Comparison of ENCODE assay signal across 13 cellular contexts in the genomic region with DNA sequence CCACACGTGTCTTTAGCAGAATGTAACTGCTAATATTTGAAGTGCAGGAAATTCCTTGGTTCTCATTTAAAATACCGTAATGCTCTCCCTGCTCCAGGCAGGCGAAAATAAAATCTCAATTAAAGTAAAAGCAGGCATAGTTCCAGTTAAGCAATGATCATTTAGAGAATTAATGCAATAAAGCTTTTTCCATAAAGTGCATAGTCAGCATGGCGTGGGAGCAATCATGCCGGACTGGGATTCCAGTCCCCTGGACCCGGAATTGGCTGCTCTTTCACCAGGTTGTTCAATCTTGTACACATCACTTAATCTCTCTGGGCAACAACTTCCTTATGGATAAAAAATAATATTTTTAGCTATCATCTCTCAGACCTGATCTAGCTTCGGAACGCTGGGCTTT.
DNase-seq lines count a peak whose midpoint lies in the region; ATAC-seq and TF ChIP-seq lines count a peak whose summit lies in the region.
"Had no signal": no experiment of that assay in that cellular context is flagged by ENCODE, and none has a peak within 500 bp of the region (broad histone marks: within the 10 kb centered on the region; RNA-seq: fewer than 3 reads in every experiment).

No MANE protein-coding gene starts in this region.

- peaks cover 21% of the 10 kb centered on the region for H3K4me1 ChIP-seq in Caco-2
- H3K4me1 ChIP-seq in hepatocyte (ENCODE audit: insufficient read depth) = peaks cover 12% of the 10 kb centered on the region
- H3K4me1 ChIP-seq in smooth muscle cell (ENCODE audit: low read depth) = peaks cover 17% of the 10 kb centered on the region
- no peaks in the 10 kb centered on the region for H3K4me1 ChIP-seq in foreskin keratinocyte

- TF ChIP-seq CTCF in Caco-2 (IDR thresholded peaks at IDR 0.05; ENCODE audit: insufficient read depth in 1 of 2, low read depth in 1 of 2, low read length in 1 of 2, severe bottlenecking in 1 of 2, unreplicated experiment in 1 of 2) (no peak), hepatocyte (IDR thresholded peaks at IDR 0.05; ENCODE audit: poor library complexity) (no peak), smooth muscle cell (IDR thresholded peaks at IDR 0.05; ENCODE audit: borderline replicate concordance, insufficient read depth, poor library complexity, severe bottlenecking) (no peak), foreskin keratinocyte (conservative IDR thresholded peaks at IDR 0.05) (no peak)

- H3K27ac ChIP-seq in hepatocyte = no peak overlapping the region
- H3K27ac ChIP-seq in smooth muscle cell (ENCODE audit: low read depth) = peak overlapping the region; percentile 94
- no peak overlapping the region for H3K27ac ChIP-seq in foreskin keratinocyte

- CTCF ChIA-PET in Caco-2 (lab: Charles Lee) = interaction anchor here (1.3 kb wide), 1 partner anchor 12 kb away, joined by 3 read pairs; no protein-coding TSS in a partner anchor

- H4K20me1 ChIP-seq in hepatocyte (ENCODE audit: insufficient read depth, poor library complexity, severe bottlenecking) = no peaks in the 10 kb centered on the region
- H4K20me1 ChIP-seq in smooth muscle cell (ENCODE audit: low read depth) = no peaks in the 10 kb centered on the region

- ATAC-seq in foreskin keratinocyte = no peak
- ATAC-seq in esophagus mucosa = no peak
- ATAC-seq: GM23338 had no signal

- H3K36me3 Mint-ChIP-seq in Caco-2 (ENCODE audit: insufficient read depth, unreplicated experiment) = no peaks in the 10 kb centered on the region
- no peaks in the 10 kb centered on the region for H3K36me3 Mint-ChIP-seq in T-helper 2 cell treated with Interferon-gamma antibody and Interleukin-4, amounts not matched to agents 5 μg/mL and 100 μg/mL, for 36 hours (ENCODE audit: low read depth)

- DNase-seq in Caco-2 = no peak
- DNase-seq in amniotic epithelial cell (ENCODE audit: low read depth) = peak; percentile 42
- no peak for DNase-seq in hepatocyte (ENCODE audit: low spot score)
- no peak for DNase-seq in smooth muscle cell (lab: John Stamatoyannopoulos, UW; ENCODE audit: unreplicated experiment)
- DNase-seq in T-helper 2 cell treated with Interferon-gamma antibody and Interleukin-4, amounts not matched to agents 5 μg/mL and 100 μg/mL, for 36 hours (ENCODE audit: low spot score) = no peak
- no peak for DNase-seq in foreskin keratinocyte
- DNase-seq: C1 segment of cervical spinal cord; CD4-positive, alpha-beta T cell; DMS79; H7 had no signal

- no peaks in the 10 kb centered on the region for H3K27me3 ChIP-seq in Caco-2 (replicated peaks; ENCODE audit: control insufficient read depth, insufficient read depth, low read length)
- H3K27me3 ChIP-seq in hepatocyte = no peaks in the 10 kb centered on the region
- H3K27me3 ChIP-seq in smooth muscle cell (ENCODE audit: low read depth) = no peaks in the 10 kb centered on the region
- H3K27me3 ChIP-seq in foreskin keratinocyte = no peaks in the 10 kb centered on the region

- no peaks in the 10 kb centered on the region for H3K9me3 ChIP-seq in Caco-2
- H3K9me3 ChIP-seq in hepatocyte (ENCODE audit: low read depth) = no peaks in the 10 kb centered on the region
- H3K9me3 ChIP-seq in smooth muscle cell (replicated peaks; ENCODE audit: low read depth) = no peaks in the 10 kb centered on the region

- H3K27ac Mint-ChIP-seq in Caco-2 (ENCODE audit: unreplicated experiment) = peak overlapping the region; percentile 79
- H3K27ac Mint-ChIP-seq in T-helper 2 cell treated with Interferon-gamma antibody and Interleukin-4, amounts not matched to agents 5 μg/mL and 100 μg/mL, for 36 hours = no peak overlapping the region
- H3K27ac Mint-ChIP-seq: B cell; CD4-positive, alpha-beta T cell; GM23338 had no signal

- BruUV-seq in Caco-2 (replicated peaks; lab: Mats Ljungman, UMichigan) = no TSS peak

- peaks cover 10% of the 10 kb centered on the region for H3K9me3 Mint-ChIP-seq in Caco-2 (ENCODE audit: unreplicated experiment)
- H3K9me3 Mint-ChIP-seq in T-helper 2 cell treated with Interferon-gamma antibody and Interleukin-4, amounts not matched to agents 5 μg/mL and 100 μg/mL, for 36 hours = no peaks in the 10 kb centered on the region
- H3K9me3 Mint-ChIP-seq: CD4-positive, alpha-beta T cell had no signal

- H3K4me1 Mint-ChIP-seq in Caco-2 (ENCODE audit: low read depth, unreplicated experiment) = peaks cover 19% of the 10 kb centered on the region
- H3K4me1 Mint-ChIP-seq in T-helper 2 cell treated with Interferon-gamma antibody and Interleukin-4, amounts not matched to agents 5 μg/mL and 100 μg/mL, for 36 hours (ENCODE audit: low read depth) = no peaks in the 10 kb centered on the region
- H3K4me1 Mint-ChIP-seq: B cell, GM23338 had no signal

- H3K9me2 ChIP-seq in hepatocyte (replicated peaks; ENCODE audit: insufficient read depth) = no peaks in the 10 kb centered on the region

- intact Hi-C loops in Caco-2 (cut with micrococcal nuclease; ENCODE audit: unreplicated experiment) = no loop called here

- no peak overlapping the region for H3K4me3 Mint-ChIP-seq in Caco-2 (ENCODE audit: unreplicated experiment)
- no peak overlapping the region for H3K4me3 Mint-ChIP-seq in T-helper 2 cell treated with Interferon-gamma antibody and Interleukin-4, amounts not matched to agents 5 μg/mL and 100 μg/mL, for 36 hours
- H3K4me3 Mint-ChIP-seq: B cell; CD4-positive, alpha-beta T cell; GM23338 had no signal

- POLR2A ChIA-PET in Caco-2 (lab: Charles Lee) = no interaction called here

- H2AFZ ChIP-seq in hepatocyte (no peak overlapping the region), smooth muscle cell (ENCODE audit: low read depth) (no peak overlapping the region)

- H3K79me2 ChIP-seq in hepatocyte (no peaks in the 10 kb centered on the region), smooth muscle cell (ENCODE audit: low read depth) (no peaks in the 10 kb centered on the region)

- H3K27me3 Mint-ChIP-seq in Caco-2 (ENCODE audit: insufficient read depth, unreplicated experiment) = no peaks in the 10 kb centered on the region
- no peaks in the 10 kb centered on the region for H3K27me3 Mint-ChIP-seq in T-helper 2 cell treated with Interferon-gamma antibody and Interleukin-4, amounts not matched to agents 5 μg/mL and 100 μg/mL, for 36 hours (ENCODE audit: low read depth)
- H3K27me3 Mint-ChIP-seq: B cell; CD4-positive, alpha-beta T cell had no signal

- H3K4me3 ChIP-seq in Caco-2 (ENCODE audit: low read depth, low read length) = no peak overlapping the region
- H3K4me3 ChIP-seq in hepatocyte = no peak overlapping the region
- H3K4me3 ChIP-seq in smooth muscle cell = no peak overlapping the region
- H3K4me3 ChIP-seq: GM23338 had no signal

- peak overlapping the region; percentile 15 for H3K9ac ChIP-seq in smooth muscle cell (ENCODE audit: low read depth)

- H3F3A ChIP-seq in smooth muscle cell (ENCODE audit: low read depth) = peaks cover 6% of the 10 kb centered on the region

- H3K4me2 ChIP-seq in hepatocyte (peak overlapping the region; percentile 10), smooth muscle cell (peak overlapping the region; percentile 76)
- H3K4me2 ChIP-seq: GM23338 had no signal

- no peaks in the 10 kb centered on the region for H3K36me3 ChIP-seq in Caco-2 (ENCODE audit: control insufficient read depth, insufficient read depth, low read length)
- no peaks in the 10 kb centered on the region for H3K36me3 ChIP-seq in hepatocyte (replicated peaks; ENCODE audit: insufficient read depth, low read depth)
- no peaks in the 10 kb centered on the region for H3K36me3 ChIP-seq in smooth muscle cell (ENCODE audit: low read depth)

- 74% methylated on average over 8 of the region's 8 CpGs for WGBS in hepatocyte (ENCODE audit: low lambda C conversion rate, missing lambda C conversion rate)
- WGBS in smooth muscle cell (ENCODE audit: low lambda C conversion rate) = 81% methylated on average over 8 of the region's 8 CpGs
